8 cellular contexts compared by ENCODE assay signal in the genomic region with DNA sequence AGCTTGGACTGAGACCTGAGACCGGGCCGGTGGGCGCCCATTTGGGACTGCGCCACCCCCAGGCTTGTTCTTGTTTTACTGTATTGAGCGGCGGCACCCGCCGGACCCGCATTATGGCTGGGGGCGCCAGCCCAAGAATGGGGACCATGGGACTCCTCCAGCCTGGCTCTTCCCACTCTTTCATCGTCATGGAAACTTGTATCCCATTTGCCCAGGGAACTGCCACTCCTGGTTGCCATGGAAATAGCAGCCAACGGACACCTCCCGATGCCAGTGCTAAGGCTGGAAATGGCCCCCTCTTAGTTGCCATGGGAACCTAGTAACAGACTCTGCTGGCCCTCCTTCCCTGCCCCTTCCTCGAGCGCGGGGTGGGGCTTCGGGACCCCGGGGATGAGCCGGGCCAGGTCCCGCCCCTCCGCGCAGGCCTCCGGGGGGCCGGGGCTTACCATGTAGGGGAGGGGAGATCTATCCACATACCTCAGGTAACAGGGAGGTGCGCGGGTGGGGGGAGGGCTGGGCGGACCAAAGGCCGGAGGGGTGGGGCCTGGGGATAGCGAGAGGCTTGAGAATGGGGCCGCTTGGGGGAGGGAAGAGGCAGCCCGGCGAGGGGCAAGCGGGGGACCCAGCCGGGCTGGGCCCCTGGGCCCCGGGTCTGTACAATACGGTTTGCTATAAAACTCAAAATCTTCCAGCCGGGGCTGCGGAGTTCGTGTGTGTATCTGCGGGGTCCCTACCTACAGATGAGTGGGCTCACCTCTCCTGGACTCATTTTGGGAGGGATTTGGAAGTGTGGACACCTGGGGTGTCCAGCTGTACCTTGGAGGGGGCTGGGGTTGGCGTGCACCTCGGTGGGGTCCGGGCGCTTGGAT. TPM values are rescaled to one million over a fixed set of nuclear protein-coding genes. Genes with fewer than 3 reads are reported as not detected.
A peak's percentile ranks its signal among the peaks of the same experiment; 100 is the strongest.
DNase-seq lines count a peak whose midpoint lies in the region; ATAC-seq, FAIRE-seq and TF ChIP-seq lines count a peak whose summit lies in the region.

No MANE protein-coding gene starts in this region.

- H3K36me3 ChIP-seq in Panc1 (ENCODE audit: control insufficient read depth, insufficient read depth, low read length) (no peaks in the 10 kb centered on the region; the same call in 1 of the 2 replicates), keratinocyte (ENCODE audit: control insufficient read depth in 2 of 2, extremely low read depth in 1 of 2, insufficient read depth in 2 of 2, low read length in 2 of 2) (peaks cover 13 to 16% of the 10 kb centered on the region in 2 experiments), skeletal muscle tissue (ENCODE audit: control insufficient read depth in 3 of 3, insufficient read depth in 3 of 3, low read length in 3 of 3) (peaks cover 0 to 10% (median 6%) of the 10 kb centered on the region in 3 donors)

- H4K20me1 ChIP-seq in keratinocyte (ENCODE audit: control insufficient read depth, extremely low read depth, insufficient read depth, low read length) = no peaks in the 10 kb centered on the region

- dilution Hi-C loops in keratinocyte (cut with MboI; ENCODE audit: extremely low pct_ligation_motif_present, low sequenced_read_pairs) = no loop called here

- H3K27ac ChIP-seq in Panc1 (ENCODE audit: low read length) (peak overlapping the region; percentile 95), cingulate gyrus (ENCODE audit: low read depth, low read length) (peak overlapping the region; percentile 85), keratinocyte (ENCODE audit: control insufficient read depth, insufficient read depth, low read length) (peak overlapping the region; percentile 83), skeletal muscle tissue (ENCODE audit: low read depth, low read length) (peak overlapping the region; percentile 86)

- H3K9me1 ChIP-seq in keratinocyte (ENCODE audit: control insufficient read depth, extremely low read depth, insufficient read depth, low read length) = no peaks in the 10 kb centered on the region

- H3K9ac ChIP-seq in keratinocyte (ENCODE audit: control insufficient read depth, extremely low read depth, insufficient read depth, low read length) (peak overlapping the region; percentile 83), skeletal muscle tissue (ENCODE audit: low read depth in 1 of 3, low read length in 3 of 3) (peak overlapping the region; percentile 68 to 89 (median 75))

- no peak overlapping the region for H2AFZ ChIP-seq in keratinocyte (ENCODE audit: control insufficient read depth, low read length)

- H3K4me1 ChIP-seq in Panc1 (ENCODE audit: control insufficient read depth, insufficient read depth, low read length) = peaks cover 32% of the 10 kb centered on the region
- H3K4me1 ChIP-seq in keratinocyte (ENCODE audit: control insufficient read depth, extremely low read depth, insufficient read depth, low read length) = peaks cover 19% of the 10 kb centered on the region
- peaks cover 22 to 28% (median 24%) of the 10 kb centered on the region in 3 donors for H3K4me1 ChIP-seq in skeletal muscle tissue (ENCODE audit: control insufficient read depth in 3 of 3, insufficient read depth in 3 of 3, low read length in 3 of 3)

- ATAC-seq in HG03045 (IDR thresholded peaks at IDR 0.05; ENCODE audit: unreplicated experiment) = peak; percentile 12
- peak; percentile 78 for ATAC-seq in Panc1
- ATAC-seq in GM21526 (IDR thresholded peaks at IDR 0.05; ENCODE audit: low FRiP score, unreplicated experiment) = no peak

- intact Hi-C loops in Panc1 (cut with micrococcal nuclease; ENCODE audit: unreplicated experiment) = no loop called here

- no peaks in the 10 kb centered on the region for H3K9me3 ChIP-seq in Panc1 (ENCODE audit: control insufficient read depth, insufficient read depth, low read depth, low read length)
- H3K9me3 ChIP-seq in keratinocyte (ENCODE audit: control insufficient read depth, low read depth, low read length) = no peaks in the 10 kb centered on the region
- H3K9me3 ChIP-seq in skeletal muscle tissue (ENCODE audit: control insufficient read depth in 3 of 3, low read length in 3 of 3) = no peaks in the 10 kb centered on the region

- in situ Hi-C loops in Panc1 (cut with HindIII; ENCODE audit: low pct_unique_long_range_greater_than_20kb, low sequenced_read_pairs) = no loop called here

- no TSS peak for BruUV-seq in Panc1 (replicated peaks; lab: Mats Ljungman, UMichigan)

- POLR2A ChIA-PET in Panc1 (lab: Charles Lee) = no interaction called here

- peak overlapping the region; percentile 84 for H3K4me2 ChIP-seq in keratinocyte (ENCODE audit: control insufficient read depth, extremely low read depth, insufficient read depth, low read depth, low read length)

- no peaks in the 10 kb centered on the region for H3K79me2 ChIP-seq in keratinocyte (ENCODE audit: control insufficient read depth, insufficient read depth, low read length)

- CTCF ChIA-PET in Panc1 (lab: Charles Lee) = no interaction called here

- FAIRE-seq in keratinocyte (lab: Jason Lieb, UNC) = no peak

- TF ChIP-seq CTCF in Panc1 (IDR thresholded peaks at IDR 0.05) = no peak
- no peak for TF ChIP-seq CTCF in keratinocyte (optimal IDR thresholded peaks at IDR 0.05 in 1 of 3, IDR thresholded peaks at IDR 0.05 in 1 of 3, conservative IDR thresholded peaks at IDR 0.05 in 1 of 3; ENCODE audit: extremely low read depth in 1 of 3, insufficient read depth in 2 of 3, low read length in 3 of 3)

- H3K27me3 ChIP-seq in Panc1 (ENCODE audit: control insufficient read depth, insufficient read depth, low read length) (no peaks in the 10 kb centered on the region), keratinocyte (ENCODE audit: control insufficient read depth, extremely low read depth, insufficient read depth, low read length) (no peaks in the 10 kb centered on the region), skeletal muscle tissue (ENCODE audit: control insufficient read depth in 3 of 3, insufficient read depth in 3 of 3, low read length in 3 of 3) (no peaks in the 10 kb centered on the region)

- H3K4me3 ChIP-seq in Panc1 (ENCODE audit: low read depth in 2 of 2, low read length in 2 of 2) (peak overlapping the region; percentile 82 to 92), keratinocyte (ENCODE audit: control insufficient read depth in 2 of 3, extremely low read depth in 1 of 3, insufficient read depth in 2 of 3, low read depth in 1 of 3, low read length in 3 of 3) (peak overlapping the region; percentile 50 to 84 (median 65)), skeletal muscle tissue (ENCODE audit: low read length in 3 of 3) (peak overlapping the region; percentile 83 to 88 (median 85))

- DNase-seq in NCI-H345 (lab: John Stamatoyannopoulos, UW) (peak; percentile 46), NCI-H345 treated with DMSO at 0.1 percent for 48 hours (lab: John Stamatoyannopoulos, UW; ENCODE audit: unreplicated experiment) (no peak), Panc1 (ENCODE audit: low read depth, low spot score) (no peak), keratinocyte (ENCODE audit: low read depth, low spot score) (no peak)

RNA-seq across cellular contexts. Expression of a gene that starts 0.5 kb away (rescaled TPM):
- total RNA-seq in Panc1 (2021; ENCODE audit: unreplicated experiment) (26.9 TPM), skeletal muscle tissue (9.4 TPM)
- polyA plus RNA-seq in Panc1 (2012; ENCODE audit: insufficient read length) = 31.0 TPM
- polyA plus RNA-seq in keratinocyte = 8.1 to 12.7 TPM (median 10.8 TPM) in 3 replicates
- polyA plus RNA-seq in keratinocyte (2011; ENCODE audit: low read depth) = 2.3 TPM
- polyA plus RNA-seq in keratinocyte (2011; cell fraction: cytosol; rRNA removed) = 10.3 and 13.2 TPM in 2 replicates
- polyA plus RNA-seq in keratinocyte (2011; cell fraction: nucleus; rRNA removed) = 16.6 and 23.6 TPM in 2 replicates
- polyA plus RNA-seq in keratinocyte (2012; ENCODE audit: low replicate concordance) = 8.0 and 11.6 TPM in 2 replicates
- polyA minus RNA-seq in keratinocyte = 11.8 to 14.7 TPM (median 13.6 TPM) in 3 replicates
- polyA minus RNA-seq in keratinocyte (2011; cell fraction: cytosol; rRNA and poly(A)+ RNA removed) = 10.6 TPM
- polyA minus RNA-seq in keratinocyte (2011; cell fraction: nucleus; rRNA and poly(A)+ RNA removed) = 12.5 and 14.9 TPM in 2 replicates

RNA-seq across cellular contexts. Expression of a gene that starts 9.2 kb away (rescaled TPM):
- total RNA-seq in Panc1 (2021; ENCODE audit: unreplicated experiment) = 38.7 TPM
- polyA plus RNA-seq in Panc1 (2012; ENCODE audit: insufficient read length) = 41.5 TPM
- polyA plus RNA-seq in keratinocyte = 0.94 to 3.7 TPM (median 1.1 TPM) in 3 replicates
- polyA plus RNA-seq in keratinocyte (2011; ENCODE audit: low read depth) = 3.0 TPM
- polyA plus RNA-seq in keratinocyte (2011; cell fraction: cytosol; rRNA removed) = 1.4 and 2.1 TPM in 2 replicates
- 8.9 and 11.2 TPM in 2 replicates for polyA plus RNA-seq in keratinocyte (2011; cell fraction: nucleus; rRNA removed)
- 4.7 and 10.9 TPM in 2 replicates for polyA plus RNA-seq in keratinocyte (2012; ENCODE audit: low replicate concordance)
- polyA minus RNA-seq in keratinocyte = 1.5 to 17.4 TPM (median 2.2 TPM) in 3 replicates
- polyA minus RNA-seq in keratinocyte (2011; cell fraction: cytosol; rRNA and poly(A)+ RNA removed) = 2.5 TPM
- 3.7 and 5.2 TPM in 2 replicates for polyA minus RNA-seq in keratinocyte (2011; cell fraction: nucleus; rRNA and poly(A)+ RNA removed)
- total RNA-seq in skeletal muscle tissue = 3.7 TPM

RNA-seq across cellular contexts. Expression of a gene that starts 24.9 kb away (rescaled TPM):
- total RNA-seq in Panc1 (2021; ENCODE audit: unreplicated experiment) = 52.3 TPM
- 67.1 TPM for polyA plus RNA-seq in Panc1 (2012; ENCODE audit: insufficient read length)
- polyA plus RNA-seq in keratinocyte = 9.6 to 15.0 TPM (median 10.2 TPM) in 3 replicates
- 2.2 TPM for polyA plus RNA-seq in keratinocyte (2011; ENCODE audit: low read depth)
- 5.7 and 16.5 TPM in 2 replicates for polyA plus RNA-seq in keratinocyte (2011; cell fraction: cytosol; rRNA removed)
- polyA plus RNA-seq in keratinocyte (2011; cell fraction: nucleus; rRNA removed) = 24.0 and 32.9 TPM in 2 replicates
- 8.3 and 25.1 TPM in 2 replicates for polyA plus RNA-seq in keratinocyte (2012; ENCODE audit: low replicate concordance)
- 8.6 to 28.7 TPM (median 11.7 TPM) in 3 replicates for polyA minus RNA-seq in keratinocyte
- polyA minus RNA-seq in keratinocyte (2011; cell fraction: cytosol; rRNA and poly(A)+ RNA removed) = 46.2 TPM
- polyA minus RNA-seq in keratinocyte (2011; cell fraction: nucleus; rRNA and poly(A)+ RNA removed) = 18.1 and 25.4 TPM in 2 replicates
- 5.2 TPM for total RNA-seq in skeletal muscle tissue

RNA-seq across cellular contexts. Expression of a gene that starts 36.7 kb away (rescaled TPM):
- total RNA-seq in Panc1 (2021; ENCODE audit: unreplicated experiment) (5.4 TPM), skeletal muscle tissue (12.5 TPM)
- 8.5 TPM for polyA plus RNA-seq in Panc1 (2012; ENCODE audit: insufficient read length)
- polyA plus RNA-seq in keratinocyte = 2.0 to 3.5 TPM (median 2.4 TPM) in 3 replicates
- 1.6 TPM for polyA plus RNA-seq in keratinocyte (2011; ENCODE audit: low read depth)
- 1.6 and 2.9 TPM in 2 replicates for polyA plus RNA-seq in keratinocyte (2011; cell fraction: cytosol; rRNA removed)
- polyA plus RNA-seq in keratinocyte (2011; cell fraction: nucleus; rRNA removed) = 3.9 and 4.7 TPM in 2 replicates
- 2.1 and 6.1 TPM in 2 replicates for polyA plus RNA-seq in keratinocyte (2012; ENCODE audit: low replicate concordance)
- polyA minus RNA-seq in keratinocyte = 2.4 to 3.8 TPM (median 2.4 TPM) in 3 replicates
- 3.5 TPM for polyA minus RNA-seq in keratinocyte (2011; cell fraction: cytosol; rRNA and poly(A)+ RNA removed)
- 1.8 and 2.1 TPM in 2 replicates for polyA minus RNA-seq in keratinocyte (2011; cell fraction: nucleus; rRNA and poly(A)+ RNA removed)

RNA-seq across cellular contexts. Expression of a gene that starts 51.9 kb away (rescaled TPM):
- total RNA-seq in Panc1 (2021; ENCODE audit: unreplicated experiment) (2.9 TPM), skeletal muscle tissue (0.52 TPM)
- 7.4 TPM for polyA plus RNA-seq in Panc1 (2012; ENCODE audit: insufficient read length)
- polyA plus RNA-seq in keratinocyte = 2.1 to 3.2 TPM (median 2.6 TPM) in 3 replicates
- polyA plus RNA-seq in keratinocyte (2011; ENCODE audit: low read depth) = 0.27 TPM
- 3.6 and 5.4 TPM in 2 replicates for polyA plus RNA-seq in keratinocyte (2011; cell fraction: cytosol; rRNA removed)
- 4.5 and 5.8 TPM in 2 replicates for polyA plus RNA-seq in keratinocyte (2011; cell fraction: nucleus; rRNA removed)
- polyA plus RNA-seq in keratinocyte (2012; ENCODE audit: low replicate concordance) = 1.3 and 2.6 TPM in 2 replicates
- polyA minus RNA-seq in keratinocyte = 2.7 to 4.2 TPM (median 2.7 TPM) in 3 replicates
- polyA minus RNA-seq in keratinocyte (2011; cell fraction: cytosol; rRNA and poly(A)+ RNA removed) = 2.7 TPM
- 0.53 and 1.6 TPM in 2 replicates for polyA minus RNA-seq in keratinocyte (2011; cell fraction: nucleus; rRNA and poly(A)+ RNA removed)
